ENCODE assay signal across 11 cellular contexts in the genomic region with DNA sequence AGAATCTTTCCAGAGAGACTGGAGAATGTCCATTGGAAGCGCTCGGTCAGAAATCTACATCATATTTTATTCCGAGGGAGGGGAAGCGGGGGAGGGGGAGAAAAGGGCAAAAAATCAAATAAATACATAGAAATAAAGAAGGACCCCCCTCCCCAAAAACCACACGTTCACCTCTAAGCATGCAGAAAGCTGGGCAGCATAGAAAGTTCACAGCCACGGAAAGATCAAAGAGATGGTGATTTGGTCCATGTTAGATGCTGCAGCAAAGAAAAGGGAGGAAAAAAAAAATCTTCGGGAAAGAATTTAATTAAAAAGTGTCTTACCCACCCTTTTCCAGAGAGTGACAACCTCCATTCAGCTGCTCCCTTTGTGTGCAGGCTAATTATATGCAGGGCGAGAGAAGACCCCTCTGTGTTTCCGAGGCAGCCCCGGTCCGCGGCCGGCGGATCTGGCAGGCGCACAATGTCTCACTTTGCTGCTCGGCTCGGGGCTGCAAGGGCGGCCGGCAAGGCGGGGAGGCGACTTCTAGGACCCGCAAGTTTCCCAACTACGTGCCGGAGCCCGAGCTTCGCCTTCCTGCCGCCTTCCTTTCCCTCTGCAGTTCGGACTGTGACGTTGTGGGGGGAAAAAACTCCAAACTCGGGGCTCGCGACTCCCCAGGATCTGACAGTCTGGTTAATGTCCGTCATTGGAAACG. TPM values are rescaled to one million over a fixed set of nuclear protein-coding genes. Genes with fewer than 3 reads are reported as not detected.
A peak's percentile ranks its signal among the peaks of the same experiment; 100 is the strongest.
DNase-seq lines count a peak whose midpoint lies in the region; ATAC-seq and TF ChIP-seq lines count a peak whose summit lies in the region.
"Had no signal": no experiment of that assay in that cellular context is flagged by ENCODE, and none has a peak within 500 bp of the region (broad histone marks: within the 10 kb centered on the region; RNA-seq: fewer than 3 reads in every experiment).

No MANE protein-coding gene starts in this region.

- H3K27ac ChIP-seq in A673 (ENCODE audit: low read depth, low read length, poor library complexity, severe bottlenecking) (no peak overlapping the region), mucosa of rectum (ENCODE audit: low read depth in 2 of 2, low read length in 2 of 2) (no peak overlapping the region)

- H3K9me3 Mint-ChIP-seq in T-cell: peaks cover 0 to 3% (median 0%) of the 10 kb centered on the region in 3 donors

- peaks cover 38 to 46% of the 10 kb centered on the region in 2 donors for H3K27me3 Mint-ChIP-seq in T-cell

- H3K9ac ChIP-seq in mucosa of rectum (ENCODE audit: low read depth in 1 of 2, low read length in 2 of 2): no peak overlapping the region

- intact Hi-C loops in A673 (cut with micrococcal nuclease; ENCODE audit: unreplicated experiment): no loop called here

- TF ChIP-seq CTCF in A673 (conservative IDR thresholded peaks at IDR 0.05; ENCODE audit: low read depth, low read length) (no peak), epithelial cell of proximal tubule (conservative IDR thresholded peaks at IDR 0.05; ENCODE audit: low read depth, low read length) (no peak)

- BruUV-seq in A673 (replicated peaks; lab: Mats Ljungman, UMichigan): no TSS peak

- H3K4me3 ChIP-seq in A673 (ENCODE audit: low read depth, low read length, poor library complexity, severe bottlenecking) (no peak overlapping the region), MG63 (no peak overlapping the region), epithelial cell of proximal tubule (ENCODE audit: low read depth, low read length) (peak overlapping the region; percentile 38), mucosa of rectum (ENCODE audit: low read length in 2 of 2) (peak overlapping the region; percentile 37 to 43)

- H3K36me3 Mint-ChIP-seq in T-cell: no peaks in the 10 kb centered on the region

- no peaks in the 10 kb centered on the region for H3K4me1 ChIP-seq in A673 (ENCODE audit: insufficient read depth, low read length, poor library complexity, severe bottlenecking)
- no peaks in the 10 kb centered on the region for H3K4me1 ChIP-seq in mucosa of rectum (ENCODE audit: control insufficient read depth in 2 of 2, insufficient read depth in 2 of 2, low read length in 2 of 2)

- no peak overlapping the region for H3K27ac Mint-ChIP-seq in T-cell
- H3K27ac Mint-ChIP-seq: CD14-positive monocyte, immature natural killer cell had no signal

- H3K27me3 ChIP-seq in A673 (replicated peaks; ENCODE audit: insufficient read depth, low read depth, low read length, poor library complexity): peaks cover 65% of the 10 kb centered on the region
- peaks cover 30% of the 10 kb centered on the region for H3K27me3 ChIP-seq in MG63
- H3K27me3 ChIP-seq in mucosa of rectum (ENCODE audit: control insufficient read depth in 2 of 2, insufficient read depth in 2 of 2, low read length in 2 of 2): peaks cover 36 to 41% of the 10 kb centered on the region in 2 donors

- no peak for ATAC-seq in T-cell (replicated peaks in 1 of 4)
- ATAC-seq in GM18858 (IDR thresholded peaks at IDR 0.05; ENCODE audit: unreplicated experiment): no peak

- H3K36me3 ChIP-seq in A673 (ENCODE audit: insufficient read depth, low read length, poor library complexity, severe bottlenecking) (no peaks in the 10 kb centered on the region), MG63 (no peaks in the 10 kb centered on the region), mucosa of rectum (ENCODE audit: control insufficient read depth in 2 of 2, insufficient read depth in 2 of 2, low read length in 2 of 2) (no peaks in the 10 kb centered on the region)

- POLR2A ChIA-PET in A673 (lab: Charles Lee; ENCODE audit: low non-redundant PET): no interaction called here
- POLR2A ChIA-PET in T-cell (lab: Charles Lee): no interaction called here

- H3K4me1 Mint-ChIP-seq in T-cell: no peaks in the 10 kb centered on the region
- H3K4me1 Mint-ChIP-seq: CD14-positive monocyte, immature natural killer cell had no signal

- H3K9me3 ChIP-seq in A673 (ENCODE audit: low read depth, low read length, poor library complexity, severe bottlenecking): no peaks in the 10 kb centered on the region
- H3K9me3 ChIP-seq in MG63: no peaks in the 10 kb centered on the region
- no peaks in the 10 kb centered on the region for H3K9me3 ChIP-seq in mucosa of rectum (ENCODE audit: control insufficient read depth in 2 of 2, low read length in 2 of 2)

- CTCF ChIA-PET in A673 (lab: Charles Lee): no interaction called here
- CTCF ChIA-PET in T-cell (lab: Charles Lee): no interaction called here

- no peak overlapping the region for H3K4me3 Mint-ChIP-seq in T-cell
- H3K4me3 Mint-ChIP-seq: immature natural killer cell had no signal

- peak; percentile 3 for DNase-seq in A673 (ENCODE audit: low spot score)
- DNase-seq in MG63: peak; percentile 16
- no peak for DNase-seq in epithelial cell of proximal tubule (ENCODE audit: low read depth)
- no peak for DNase-seq in T-cell
- no peak for DNase-seq in putamen (ENCODE audit: low spot score)
- DNase-seq in NCI-H2107 treated with DMSO at 0.1 percent for 48 hours (lab: John Stamatoyannopoulos, UW; ENCODE audit: unreplicated experiment): no peak
- DNase-seq: immature natural killer cell; stimulated activated CD4-positive, alpha-beta T cell treated with anti-CD3 and anti-CD28 coated beads, Interleukin-2, amount 100 ng/mL, for 24 hours had no signal

RNA-seq across cellular contexts. Expression of a gene that starts 0.6 kb away (rescaled TPM):
- not detected in 2 replicates for total RNA-seq in A673 (2021)
- total RNA-seq in MG63 (2014; rRNA removed; shearing (Covaris generic); ENCODE audit: low replicate concordance): not detected in 2 replicates
- 0.81 and 2.0 TPM in 2 replicates for total RNA-seq in epithelial cell of proximal tubule
- total RNA-seq in T-cell: not detected

Comparison
In these comparisons a context has a peak if more than half of its experiments do, and no peak if none do; other contexts are left out.
1. DNase-seq: peak in A673 (single experiment) and MG63 (single experiment); none in epithelial cell of proximal tubule (single experiment), T-cell (0 of 34), putamen (single experiment) and NCI-H2107 treated with DMSO at 0.1 percent for 48 hours (single experiment).
2. H3K4me3 ChIP-seq: peak in epithelial cell of proximal tubule (single experiment) and mucosa of rectum (2 of 2); none in A673 (single experiment) and MG63 (single experiment).